Comparison of ENCODE assay signal across 5 cellular contexts in genomic region chr5:177807265-177807664, GRCh38. TPM values are rescaled to one million over a fixed set of nuclear protein-coding genes. Genes with fewer than 3 reads are reported as not detected.
"Had no signal": no experiment of that assay in that cellular context is flagged by ENCODE, and none has a peak within 500 bp of the region (broad histone marks: within the 10 kb centered on the region; RNA-seq: fewer than 3 reads in every experiment).

No MANE protein-coding gene starts in this region.

RNA-seq across cellular contexts. Expression of gene FAM153A, which starts 24.6 kb away (rescaled TPM):
- total RNA-seq: GM23338, H1, HepG2, HT-29 had no signal
- polyA plus RNA-seq: GM23338, H1, HepG2, IgD-negative memory B cell had no signal
